1 cellular context compared by ENCODE assay signal in the genomic region with DNA sequence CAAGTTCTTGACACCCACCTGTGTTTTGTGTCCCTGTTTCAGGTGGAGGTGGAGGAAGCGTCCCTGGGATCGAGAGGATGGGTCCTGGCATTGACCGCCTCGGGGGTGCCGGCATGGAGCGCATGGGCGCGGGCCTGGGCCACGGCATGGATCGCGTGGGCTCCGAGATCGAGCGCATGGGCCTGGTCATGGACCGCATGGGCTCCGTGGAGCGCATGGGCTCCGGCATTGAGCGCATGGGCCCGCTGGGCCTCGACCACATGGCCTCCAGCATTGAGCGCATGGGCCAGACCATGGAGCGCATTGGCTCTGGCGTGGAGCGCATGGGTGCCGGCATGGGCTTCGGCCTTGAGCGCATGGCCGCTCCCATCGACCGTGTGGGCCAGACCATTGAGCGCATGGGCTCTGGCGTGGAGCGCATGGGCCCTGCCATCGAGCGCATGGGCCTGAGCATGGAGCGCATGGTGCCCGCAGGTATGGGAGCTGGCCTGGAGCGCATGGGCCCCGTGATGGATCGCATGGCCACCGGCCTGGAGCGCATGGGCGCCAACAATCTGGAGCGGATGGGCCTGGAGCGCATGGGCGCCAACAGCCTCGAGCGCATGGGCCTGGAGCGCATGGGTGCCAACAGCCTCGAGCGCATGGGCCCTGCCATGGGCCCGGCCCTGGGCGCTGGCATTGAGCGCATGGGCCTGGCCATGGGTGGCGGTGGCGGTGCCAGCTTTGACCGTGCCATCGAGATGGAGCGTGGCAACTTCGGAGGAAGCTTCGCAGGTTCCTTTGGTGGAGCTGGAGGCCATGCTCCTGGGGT.
TF ChIP-seq lines count a peak whose summit lies in the region.

No MANE protein-coding gene starts in this region.

TF ChIP-seq in H1, 55 proteins besides CTCF, POLR2A, EP300 and RAD21:
- no peak for TF ChIP-seq TEAD4 (IDR thresholded peaks at IDR 0.05; ENCODE audit: low read depth, low read length)
- no peak for TF ChIP-seq ATF3 (IDR thresholded peaks at IDR 0.05; ENCODE audit: insufficient read depth, low read depth, low read length)
- TF ChIP-seq POLR2AphosphoS5 (IDR thresholded peaks at IDR 0.05; ENCODE audit: low read depth, low read length), result 0 out of 2 replicates have a peak, but pooled peaks have one; percentile 21
- no peak for TF ChIP-seq MAFK (IDR thresholded peaks at IDR 0.05; ENCODE audit: low read depth, low read length)
- 0 out of 2 replicates have a peak, but pooled peaks have one; percentile 20 for TF ChIP-seq MAX (IDR thresholded peaks at IDR 0.05)
- no peak for TF ChIP-seq SUZ12 (IDR thresholded peaks at IDR 0.05; ENCODE audit: low read length)
- no peak for TF ChIP-seq NANOG (IDR thresholded peaks at IDR 0.05; ENCODE audit: insufficient read depth, low read depth, low read length, poor library complexity, severe bottlenecking)
- TF ChIP-seq CREB1 (IDR thresholded peaks at IDR 0.05), result no peak
